In genomic region chr9:91907387-91908292, GRCh38 we compare ENCODE assay signal across 1 cellular context.
TF ChIP-seq lines count a peak whose summit lies in the region.

No MANE protein-coding gene starts in this region.

TF ChIP-seq in GM23338, 12 proteins besides CTCF, POLR2A, EP300 and RAD21:
- TF ChIP-seq ZNF114 (CRISPR knock-in tag; IDR thresholded peaks at IDR 0.05) (no peak), STAT1 (IDR thresholded peaks at IDR 0.05; ENCODE audit: unreplicated experiment) (no peak), JUNB (IDR thresholded peaks at IDR 0.05; ENCODE audit: unreplicated experiment) (no peak), EZH2 (IDR thresholded peaks at IDR 0.05; ENCODE audit: low read depth, unreplicated experiment) (no peak), ETS1 (IDR thresholded peaks at IDR 0.05) (no peak), ZNF462 (CRISPR knock-in tag; IDR thresholded peaks at IDR 0.05) (no peak), CREB1 (CRISPR knock-in tag; IDR thresholded peaks at IDR 0.05; ENCODE audit: low read depth) (no peak), EZH2phosphoT487 (IDR thresholded peaks at IDR 0.05; ENCODE audit: unreplicated experiment) (no peak), REST (IDR thresholded peaks at IDR 0.05; ENCODE audit: unreplicated experiment) (no peak)
